8 cellular contexts compared by ENCODE assay signal in genomic region chr10:123150229-123150985, GRCh38. TPM values are rescaled to one million over a fixed set of nuclear protein-coding genes. Genes with fewer than 3 reads are reported as not detected.
DNase-seq lines count a peak whose midpoint lies in the region; ATAC-seq and TF ChIP-seq lines count a peak whose summit lies in the region.

No MANE protein-coding gene starts in this region.

- TF ChIP-seq RAD21 in neural cell (conservative IDR thresholded peaks at IDR 0.05), result no peak

- peak overlapping the region in 1 of 2 donors; percentile 46 for H3K4me3 ChIP-seq in CD4-positive, alpha-beta memory T cell (ENCODE audit: low read length in 2 of 2)
- H3K4me3 ChIP-seq in HUES6 (ENCODE audit: low read depth, low read length) (peak overlapping the region; percentile 69), neural cell (ENCODE audit: low read length) (peak overlapping the region; percentile 65), adrenal gland (peak overlapping the region in 1 of 4 donors; percentile 47)
- peak overlapping the region; percentile 48 for H3K4me3 ChIP-seq in effector memory CD4-positive, alpha-beta T cell (ENCODE audit: insufficient read depth, low read depth, low read length, poor library complexity, severe bottlenecking)

- POLR2A ChIA-PET in CD4-positive, alpha-beta memory T cell (lab: Charles Lee; ENCODE audit: partially characterized antibody), result interaction anchor here (0.7 to 2.1 kb wide), 7 partner anchors 9 to 196 kb away, joined by 3 to 10 read pairs (median 4); partner anchors contain the start of gene C10orf88

- peaks cover 71% of the 10 kb centered on the region for H3K4me1 ChIP-seq in CD4-positive, alpha-beta memory T cell (ENCODE audit: insufficient read depth, low read length)
- H3K4me1 ChIP-seq in HUES6 (ENCODE audit: control insufficient read depth, insufficient read depth, low read length), result peaks cover 43% of the 10 kb centered on the region
- peaks cover 66% of the 10 kb centered on the region for H3K4me1 ChIP-seq in effector memory CD4-positive, alpha-beta T cell (ENCODE audit: control insufficient read depth, insufficient read depth, low read length, poor library complexity, severe bottlenecking)
- H3K4me1 ChIP-seq in adrenal gland (replicated peaks in 1 of 2), result peaks cover 10 to 36% of the 10 kb centered on the region in 2 donors

- WGBS in adrenal gland, 4 donors, result 17 to 28% (median 20%) methylated on average over 24 to 34 of the region's 34 CpGs

- TF ChIP-seq EP300 in neural cell (conservative IDR thresholded peaks at IDR 0.05; ENCODE audit: poor library complexity, severe bottlenecking), result no peak

- H2AFZ ChIP-seq in neural cell (ENCODE audit: low read depth, low read length), result no peak overlapping the region

- no peaks in the 10 kb centered on the region for H3K9me3 Mint-ChIP-seq in CD4-positive, alpha-beta memory T cell

- TF ChIP-seq CTCF in neural cell (IDR thresholded peaks at IDR 0.05; ENCODE audit: poor library complexity, severe bottlenecking) (no peak), adrenal gland (IDR thresholded peaks at IDR 0.05) (no peak)

- H3K9ac ChIP-seq in HUES6 (ENCODE audit: low read length), result peak overlapping the region; percentile 62
- H3K9ac ChIP-seq in neural cell (ENCODE audit: low read length), result no peak overlapping the region

- H3F3A ChIP-seq in neural cell (ENCODE audit: insufficient read depth, low read length, poor library complexity, severe bottlenecking), result no peaks in the 10 kb centered on the region

- no peak for DNase-seq in CD4-positive, alpha-beta memory T cell
- DNase-seq in effector memory CD4-positive, alpha-beta T cell, result no peak
- DNase-seq in adrenal gland (no peak), NCI-H446 (lab: John Stamatoyannopoulos, UW) (no peak), nucleus accumbens (lab: John Stamatoyannopoulos, UW) (no peak)

- H3K36me3 ChIP-seq in CD4-positive, alpha-beta memory T cell (ENCODE audit: insufficient read depth, low read length), result no peaks in the 10 kb centered on the region
- peaks cover 5% of the 10 kb centered on the region for H3K36me3 ChIP-seq in HUES6 (ENCODE audit: control insufficient read depth, insufficient read depth, low read length)
- H3K36me3 ChIP-seq in effector memory CD4-positive, alpha-beta T cell (ENCODE audit: control insufficient read depth, insufficient read depth, low read length), result no peaks in the 10 kb centered on the region
- H3K36me3 ChIP-seq in neural cell (ENCODE audit: insufficient read depth, low read length), result no peaks in the 10 kb centered on the region
- no peaks in the 10 kb centered on the region for H3K36me3 ChIP-seq in adrenal gland (replicated peaks in 1 of 2)

- H3K4me1 Mint-ChIP-seq in CD4-positive, alpha-beta memory T cell, result peaks cover 33 to 68% (median 50%) of the 10 kb centered on the region in 4 donors

- no peak overlapping the region for H3K27ac ChIP-seq in CD4-positive, alpha-beta memory T cell (ENCODE audit: low read depth, low read length)
- no peak overlapping the region for H3K27ac ChIP-seq in HUES6 (ENCODE audit: low read depth, low read length)
- no peak overlapping the region for H3K27ac ChIP-seq in effector memory CD4-positive, alpha-beta T cell (ENCODE audit: insufficient read depth, low read length, poor library complexity, severe bottlenecking)
- H3K27ac ChIP-seq in neural cell (ENCODE audit: low read length), result no peak overlapping the region
- H3K27ac ChIP-seq in adrenal gland, result no peak overlapping the region

- intact Hi-C loops in CD4-positive, alpha-beta memory T cell (cut with micrococcal nuclease), result loop anchor here (5.0 to 10.0 kb wide), 3 partner anchors 273 to 1764 kb away; partner anchors contain the start of genes EEF1AKMT2 and FAM24B
- intact Hi-C loops in adrenal gland (cut with DNase I), result no loop called here

- CTCF ChIA-PET in CD4-positive, alpha-beta memory T cell (lab: Charles Lee; ENCODE audit: partially characterized antibody), result interaction anchor here (1.3 to 4.2 kb wide), 4 partner anchors 8 to 91 kb away, joined by 3 to 16 read pairs (median 10); no protein-coding TSS in a partner anchor

- peaks cover 28 to 36% of the 10 kb centered on the region in 2 donors for H3K27me3 Mint-ChIP-seq in CD4-positive, alpha-beta memory T cell

- TF ChIP-seq POLR2A in adrenal gland (IDR thresholded peaks at IDR 0.05) (no peak), GM18505 (IDR thresholded peaks at IDR 0.05; ENCODE audit: borderline replicate concordance, extremely low read depth, insufficient read depth, insufficient read length) (no peak)

- H3K27me3 ChIP-seq in CD4-positive, alpha-beta memory T cell (ENCODE audit: insufficient read depth, low read length), result peaks cover 41% of the 10 kb centered on the region
- H3K27me3 ChIP-seq in HUES6 (ENCODE audit: control insufficient read depth, insufficient read depth, low read length) (peaks cover 82% of the 10 kb centered on the region), neural cell (ENCODE audit: insufficient read depth, low read depth, low read length) (peaks cover 82% of the 10 kb centered on the region), adrenal gland (peaks cover 69% of the 10 kb centered on the region)
- peaks cover 57% of the 10 kb centered on the region for H3K27me3 ChIP-seq in effector memory CD4-positive, alpha-beta T cell (replicated peaks; ENCODE audit: control insufficient read depth, insufficient read depth, low read length, poor library complexity, severe bottlenecking)

- H3K36me3 Mint-ChIP-seq in CD4-positive, alpha-beta memory T cell, result peaks cover 0 to 14% of the 10 kb centered on the region in 2 donors

- no peaks in the 10 kb centered on the region for H4K20me1 ChIP-seq in neural cell (ENCODE audit: insufficient read depth)

- no peaks in the 10 kb centered on the region for H3K9me2 ChIP-seq in neural cell (ENCODE audit: insufficient read depth, low read length)

- H3K79me2 ChIP-seq in neural cell (replicated peaks; ENCODE audit: insufficient read depth, low read length), result peaks cover 7% of the 10 kb centered on the region

- no peak for ATAC-seq in GM18505 (IDR thresholded peaks at IDR 0.05; ENCODE audit: unreplicated experiment)

- peak overlapping the region in 2 of 7 donors; percentile 58 to 64 for H3K27ac Mint-ChIP-seq in CD4-positive, alpha-beta memory T cell

- peak overlapping the region; percentile 77 to 86 (median 82) for H3K4me3 Mint-ChIP-seq in CD4-positive, alpha-beta memory T cell

- H3K4me2 ChIP-seq in neural cell (ENCODE audit: low read length), result peak overlapping the region; percentile 53

- H3K9me3 ChIP-seq in CD4-positive, alpha-beta memory T cell (ENCODE audit: control insufficient read depth in 1 of 2, low read length in 2 of 2), result no peaks in the 10 kb centered on the region
- H3K9me3 ChIP-seq in HUES6 (ENCODE audit: control insufficient read depth, insufficient read depth, low read depth, low read length), result no peaks in the 10 kb centered on the region
- no peaks in the 10 kb centered on the region for H3K9me3 ChIP-seq in effector memory CD4-positive, alpha-beta T cell (ENCODE audit: control insufficient read depth, low read length)
- H3K9me3 ChIP-seq in neural cell (ENCODE audit: low read length), result no peaks in the 10 kb centered on the region
- H3K9me3 ChIP-seq in adrenal gland (replicated peaks in 1 of 3), result no peaks in the 10 kb centered on the region

TF ChIP-seq in neural cell, 6 proteins besides CTCF, POLR2A, EP300 and RAD21:
- TF ChIP-seq SMC3 (conservative IDR thresholded peaks at IDR 0.05; ENCODE audit: poor library complexity), result no peak
- peak; percentile 61 for TF ChIP-seq POLR2AphosphoS5 (IDR thresholded peaks at IDR 0.05)

RNA-seq across cellular contexts. Expression of gene HMX2, which starts 2.5 kb away (rescaled TPM):
- not detected for total RNA-seq in CD4-positive, alpha-beta memory T cell
- polyA plus RNA-seq in CD4-positive, alpha-beta memory T cell, result not detected
- polyA plus RNA-seq in neural cell (not detected in 2 replicates), adrenal gland (not detected)
- not detected in 2 replicates for polyA minus RNA-seq in neural cell
- total RNA-seq in adrenal gland, result not detected

RNA-seq across cellular contexts. Expression of gene BUB3, which starts 3.8 kb away (rescaled TPM):
- 100 to 1,000 TPM; 162 to 169 TPM for total RNA-seq in CD4-positive, alpha-beta memory T cell
- polyA plus RNA-seq in CD4-positive, alpha-beta memory T cell, result 100 to 1,000 TPM; 226 to 371 TPM
- polyA plus RNA-seq in neural cell (127 and 162 TPM in 2 replicates), adrenal gland (100 to 1,000 TPM in 1 of 3 donors, 10 to 100 TPM in 2; 23.8 to 167 (median 28.2) TPM)
- polyA minus RNA-seq in neural cell, result 140 and 152 TPM in 2 replicates
- total RNA-seq in adrenal gland, result 100 to 1,000 TPM in 4 of 8 donors, 10 to 100 TPM in 4; 73.9 to 149 (median 106) TPM

RNA-seq across cellular contexts. Expression of gene HMX3, which starts 14.6 kb away (rescaled TPM):
- total RNA-seq in CD4-positive, alpha-beta memory T cell, result not detected
- polyA plus RNA-seq in CD4-positive, alpha-beta memory T cell, result not detected
- polyA plus RNA-seq in neural cell (not detected in 2 replicates), adrenal gland (not detected)
- polyA minus RNA-seq in neural cell, result not detected in 2 replicates
- 1 to 10 TPM in 1 of 8 donors, not detected in 7; 1.1 TPM for total RNA-seq in adrenal gland
